ENCODE assay signal across 19 cellular contexts in the genomic region with DNA sequence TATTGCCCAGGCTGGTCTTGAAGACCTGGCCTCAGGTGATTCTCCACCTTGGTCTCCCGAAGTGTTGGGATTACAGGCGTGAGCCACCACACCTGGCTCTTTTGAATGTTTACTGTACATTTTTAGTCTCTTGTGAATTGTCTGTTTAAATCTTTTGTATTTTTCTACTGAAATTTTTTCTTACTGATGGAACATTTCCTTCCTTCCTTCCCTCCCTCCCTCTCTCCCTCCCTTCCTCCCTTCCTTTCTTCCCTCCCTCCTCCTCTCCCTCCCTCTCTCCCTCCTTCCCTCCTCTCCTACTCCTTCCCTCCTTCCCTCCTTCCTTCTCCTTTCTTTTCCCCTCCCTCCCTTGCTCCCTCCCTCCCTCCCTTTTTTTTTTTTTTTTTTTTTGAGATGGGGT.
"Had no signal": no experiment of that assay in that cellular context is flagged by ENCODE, and none has a peak within 500 bp of the region (broad histone marks: within the 10 kb centered on the region; RNA-seq: fewer than 3 reads in every experiment).

No MANE protein-coding gene starts in this region.

- H3K4me3 ChIP-seq: K562 had no signal

- H3K4me2 ChIP-seq: KMS-11, SK-N-SH had no signal

- H3K27me3 Mint-ChIP-seq: IgD-negative memory B cell had no signal

- H3K9me2 ChIP-seq: SK-N-SH had no signal

- H3K27ac ChIP-seq: KMS-11 had no signal

- H3K27ac Mint-ChIP-seq: IgD-negative memory B cell had no signal

- DNase-seq: Kasumi-1, MM.1S, NCI-H1092 treated with DMSO at 0.1 percent for 48 hours, NCI-H1436, NCI-H187, NCI-H2029, NCI-H2081 treated with DMSO at 0.1 percent for 48 hours, NCI-H2171, NCI-H226, NCI-H446, NCI-H510A, NCI-H524 treated with DMSO at 0.1 percent for 48 hours, NCI-H69, NCI-H774, SHP77, SK-N-SH had no signal

- H3K9me3 Mint-ChIP-seq: IgD-negative memory B cell had no signal

- H3K4me3 Mint-ChIP-seq: IgD-negative memory B cell had no signal

- H3K9me3 ChIP-seq: SK-N-SH had no signal
